ENCODE assay signal across 8 cellular contexts in the genomic region with DNA sequence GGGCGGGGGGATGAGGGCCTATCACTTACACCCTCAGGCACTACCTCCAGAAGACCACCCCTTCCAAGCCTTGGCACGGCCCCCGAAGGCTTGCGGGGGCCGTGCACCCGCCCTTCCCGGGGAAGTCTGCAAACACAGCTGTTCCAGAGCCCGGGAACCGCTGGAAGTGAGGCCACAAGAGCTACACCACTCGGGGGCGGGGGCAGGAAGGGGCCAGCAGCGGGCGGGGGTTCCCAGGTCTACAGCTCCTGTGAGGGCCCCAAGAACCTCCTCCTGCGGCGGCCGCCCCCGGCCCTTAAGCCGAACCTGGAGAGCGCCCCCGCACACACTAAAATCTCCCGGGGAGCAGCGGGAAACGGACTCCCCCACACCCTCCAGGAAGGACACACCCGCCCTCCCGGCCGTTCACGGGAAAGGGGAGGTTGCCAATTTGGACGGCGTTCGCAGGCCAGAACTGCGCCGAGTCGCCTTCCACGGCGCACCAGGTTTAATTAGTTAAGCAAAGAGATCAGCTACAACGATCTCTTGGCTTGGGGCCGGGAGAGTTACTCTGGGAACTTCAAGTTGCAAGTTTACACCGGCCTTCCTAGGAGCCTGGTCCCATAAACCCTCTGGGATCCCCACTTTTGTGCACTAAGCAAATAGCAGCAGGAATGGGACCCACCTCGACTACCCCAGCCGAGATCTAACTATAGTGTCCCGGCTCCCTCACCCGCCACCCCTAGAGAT. TPM values are rescaled to one million over a fixed set of nuclear protein-coding genes. Genes with fewer than 3 reads are reported as not detected.
DNase-seq lines count a peak whose midpoint lies in the region; ATAC-seq and TF ChIP-seq lines count a peak whose summit lies in the region.

No MANE protein-coding gene starts in this region.

- H3K79me2 ChIP-seq in OCI-LY7 (ENCODE audit: insufficient read depth, low read depth, low read length), result no peaks in the 10 kb centered on the region

- no peaks in the 10 kb centered on the region for H3K27me3 ChIP-seq in subcutaneous abdominal adipose tissue (ENCODE audit: control insufficient read depth in 5 of 5, insufficient read depth in 4 of 5, low read length in 5 of 5)

- H3K36me3 Mint-ChIP-seq in activated T-cell treated with anti-CD3 and anti-CD28 coated beads, Interleukin-2, amount 50 U/mL, for 24 hours (ENCODE audit: low read depth), result no peaks in the 10 kb centered on the region
- peaks cover 5% of the 10 kb centered on the region for H3K36me3 Mint-ChIP-seq in central memory CD8-positive, alpha-beta T cell (ENCODE audit: insufficient read depth)

- H3K9me3 Mint-ChIP-seq in activated T-cell treated with anti-CD3 and anti-CD28 coated beads, Interleukin-2, amount 50 U/mL, for 24 hours, result no peaks in the 10 kb centered on the region
- no peaks in the 10 kb centered on the region for H3K9me3 Mint-ChIP-seq in central memory CD8-positive, alpha-beta T cell

- H3K4me3 ChIP-seq in OCI-LY7 (ENCODE audit: low read depth, low read length, poor library complexity, severe bottlenecking) (peak overlapping the region; percentile 67), subcutaneous abdominal adipose tissue (ENCODE audit: low read depth in 1 of 5, low read length in 5 of 5) (peak overlapping the region; percentile 74 to 96 (median 94))

- peak; percentile 34 for DNase-seq in activated T-cell treated with anti-CD3 and anti-CD28 coated beads, Interleukin-2, amount 50 U/mL, for 24 hours
- no peak for DNase-seq in activated T-cell treated with anti-CD3 and anti-CD28 coated beads, Interleukin-2, amount 50 U/mL, for 1 hour
- DNase-seq in OCI-LY7 (ENCODE audit: low spot score) (no peak), left lobe of liver (ENCODE audit: low spot score) (peak; percentile 63), HPDE6-E6E7 (ENCODE audit: extremely low spot score) (no peak)
- no peak for DNase-seq in central memory CD8-positive, alpha-beta T cell (ENCODE audit: low spot score in 2 of 2)

- CTCF ChIA-PET in OCI-LY7 (lab: Charles Lee; ENCODE audit: unreplicated experiment), result no interaction called here

- H3K9me2 ChIP-seq in OCI-LY7 (ENCODE audit: insufficient read depth, low read length), result no peaks in the 10 kb centered on the region

- peak; percentile 13 for ATAC-seq in central memory CD8-positive, alpha-beta T cell (replicated peaks; ENCODE audit: extremely low read depth, poor library complexity, severe bottlenecking)
- ATAC-seq in left lobe of liver, result peak; percentile 15
- no peak for ATAC-seq in GM21526 (IDR thresholded peaks at IDR 0.05; ENCODE audit: low FRiP score, unreplicated experiment)

- H3K4me1 Mint-ChIP-seq in activated T-cell treated with anti-CD3 and anti-CD28 coated beads, Interleukin-2, amount 50 U/mL, for 24 hours (ENCODE audit: low read depth), result peaks cover 28% of the 10 kb centered on the region
- H3K4me1 Mint-ChIP-seq in central memory CD8-positive, alpha-beta T cell, result peaks cover 13% of the 10 kb centered on the region

- H3K4me1 ChIP-seq in OCI-LY7 (ENCODE audit: insufficient read depth, low read length, poor library complexity, severe bottlenecking), result peaks cover 40% of the 10 kb centered on the region
- H3K4me1 ChIP-seq in subcutaneous abdominal adipose tissue (ENCODE audit: control insufficient read depth in 5 of 5, insufficient read depth in 5 of 5, low read length in 5 of 5), result peaks cover 12 to 61% (median 50%) of the 10 kb centered on the region in 5 donors

- peak overlapping the region; percentile 82 to 92 (median 90) for H3K9ac ChIP-seq in subcutaneous abdominal adipose tissue (ENCODE audit: low read length in 5 of 5)

- 0 out of 2 replicates have a peak, but pooled peaks cover 3% of the 10 kb centered on the region for H4K20me1 ChIP-seq in OCI-LY7 (ENCODE audit: insufficient read depth, low read length)

- H3K4me3 Mint-ChIP-seq in activated T-cell treated with anti-CD3 and anti-CD28 coated beads, Interleukin-2, amount 50 U/mL, for 24 hours, result peak overlapping the region; percentile 75
- peak overlapping the region; percentile 81 for H3K4me3 Mint-ChIP-seq in central memory CD8-positive, alpha-beta T cell

- H3K27ac ChIP-seq in OCI-LY7 (ENCODE audit: low read depth, low read length, poor library complexity, severe bottlenecking), result no peak overlapping the region
- H3K27ac ChIP-seq in subcutaneous abdominal adipose tissue (ENCODE audit: low read depth, low read length), result peak overlapping the region; percentile 93

- no peak for TF ChIP-seq CTCF in OCI-LY7 (conservative IDR thresholded peaks at IDR 0.05; ENCODE audit: low read length)

- H2AFZ ChIP-seq in OCI-LY7 (ENCODE audit: low read length), result peak overlapping the region; percentile 81; the same call in 1 of the 2 replicates

- H3K36me3 ChIP-seq in OCI-LY7 (ENCODE audit: insufficient read depth, low read length) (no peaks in the 10 kb centered on the region), subcutaneous abdominal adipose tissue (ENCODE audit: control insufficient read depth in 5 of 5, insufficient read depth in 5 of 5, low read length in 5 of 5) (peaks cover 5 to 21% (median 8%) of the 10 kb centered on the region in 5 donors)

- POLR2A ChIA-PET in OCI-LY7 (lab: Charles Lee), result interaction anchor here (0.6 kb wide), 1 partner anchor 132 kb away, joined by 3 read pairs; no protein-coding TSS in a partner anchor

- no TSS peak for BruUV-seq in OCI-LY7 (replicated peaks; lab: Mats Ljungman, UMichigan)

- H3K9me3 ChIP-seq in OCI-LY7 (ENCODE audit: low read length) (no peaks in the 10 kb centered on the region), subcutaneous abdominal adipose tissue (ENCODE audit: control insufficient read depth in 5 of 5, low read length in 5 of 5) (no peaks in the 10 kb centered on the region)

- intact Hi-C loops in OCI-LY7 (cut with micrococcal nuclease; ENCODE audit: unreplicated experiment), result loop anchor here (5.0 to 10.0 kb wide), 4 partner anchors 120 to 1057 kb away; partner anchors contain the start of gene ANKEF1

- H3K27ac Mint-ChIP-seq in activated T-cell treated with anti-CD3 and anti-CD28 coated beads, Interleukin-2, amount 50 U/mL, for 24 hours, result no peak overlapping the region
- H3K27ac Mint-ChIP-seq in central memory CD8-positive, alpha-beta T cell (ENCODE audit: low read depth), result no peak overlapping the region

- H3K27me3 Mint-ChIP-seq in activated T-cell treated with anti-CD3 and anti-CD28 coated beads, Interleukin-2, amount 50 U/mL, for 24 hours, result peaks cover 85% of the 10 kb centered on the region
- H3K27me3 Mint-ChIP-seq in central memory CD8-positive, alpha-beta T cell, result peaks cover 81% of the 10 kb centered on the region

- peak overlapping the region; percentile 83 for H3K4me2 ChIP-seq in OCI-LY7 (ENCODE audit: low read length)

RNA-seq across cellular contexts. Expression of gene JAG1, which starts 1.8 kb away (rescaled TPM):
- total RNA-seq in OCI-LY7 (2014; rRNA removed; shearing (Covaris generic)), result 0.28 and 0.32 TPM in 2 replicates
- total RNA-seq in OCI-LY7 (2022) (0.67 and 1.7 TPM in 2 replicates), left lobe of liver (4.3 TPM)

Comparison
In these comparisons a context has a peak if more than half of its experiments do, and no peak if none do; other contexts are left out.
1. DNase-seq: peak in activated T-cell treated with anti-CD3 and anti-CD28 coated beads, Interleukin-2, amount 50 U/mL, for 24 hours (single experiment) and left lobe of liver (single experiment); none in activated T-cell treated with anti-CD3 and anti-CD28 coated beads, Interleukin-2, amount 50 U/mL, for 1 hour (single experiment), OCI-LY7 (single experiment), central memory CD8-positive, alpha-beta T cell (0 of 2) and HPDE6-E6E7 (single experiment).